1 cellular context compared by ENCODE assay signal in the genomic region with DNA sequence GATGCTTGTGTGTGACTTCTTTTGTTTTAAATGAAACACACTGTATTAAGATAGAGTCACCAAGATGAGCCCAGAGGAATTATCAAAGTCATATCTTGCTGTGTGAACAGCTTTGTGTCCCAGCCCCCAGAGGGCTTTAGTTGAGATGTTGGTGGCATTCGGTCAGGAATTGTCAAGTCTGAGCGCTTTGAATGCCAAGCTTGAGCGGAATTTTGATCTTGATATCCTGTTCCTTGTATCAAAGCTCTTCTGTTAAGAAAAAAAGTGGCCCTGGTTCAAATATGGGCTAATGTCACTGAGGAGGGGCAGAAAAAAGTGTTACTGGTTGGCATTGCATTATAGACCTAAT.
TF ChIP-seq lines count a peak whose summit lies in the region.

No MANE protein-coding gene starts in this region.

TF ChIP-seq in HepG2, 621 proteins besides CTCF, POLR2A, EP300 and RAD21 (continued from another document):
- TF ChIP-seq, protein P1, sequence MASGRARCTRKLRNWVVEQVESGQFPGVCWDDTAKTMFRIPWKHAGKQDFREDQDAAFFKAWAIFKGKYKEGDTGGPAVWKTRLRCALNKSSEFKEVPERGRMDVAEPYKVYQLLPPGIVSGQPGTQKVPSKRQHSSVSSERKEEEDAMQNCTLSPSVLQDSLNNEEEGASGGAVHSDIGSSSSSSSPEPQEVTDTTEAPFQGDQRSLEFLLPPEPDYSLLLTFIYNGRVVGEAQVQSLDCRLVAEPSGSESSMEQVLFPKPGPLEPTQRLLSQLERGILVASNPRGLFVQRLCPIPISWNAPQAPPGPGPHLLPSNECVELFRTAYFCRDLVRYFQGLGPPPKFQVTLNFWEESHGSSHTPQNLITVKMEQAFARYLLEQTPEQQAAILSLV (CRISPR knock-in tag; IDR thresholded peaks at IDR 0.05; ENCODE audit: borderline replicate concordance) = no peak
- TF ChIP-seq ZNF564 (CRISPR knock-in tag; IDR thresholded peaks at IDR 0.05) (no peak), ZNF614 (CRISPR knock-in tag; IDR thresholded peaks at IDR 0.05; ENCODE audit: borderline replicate concordance) (no peak)
